Comparison of ENCODE assay signal across 19 cellular contexts in the genomic region with DNA sequence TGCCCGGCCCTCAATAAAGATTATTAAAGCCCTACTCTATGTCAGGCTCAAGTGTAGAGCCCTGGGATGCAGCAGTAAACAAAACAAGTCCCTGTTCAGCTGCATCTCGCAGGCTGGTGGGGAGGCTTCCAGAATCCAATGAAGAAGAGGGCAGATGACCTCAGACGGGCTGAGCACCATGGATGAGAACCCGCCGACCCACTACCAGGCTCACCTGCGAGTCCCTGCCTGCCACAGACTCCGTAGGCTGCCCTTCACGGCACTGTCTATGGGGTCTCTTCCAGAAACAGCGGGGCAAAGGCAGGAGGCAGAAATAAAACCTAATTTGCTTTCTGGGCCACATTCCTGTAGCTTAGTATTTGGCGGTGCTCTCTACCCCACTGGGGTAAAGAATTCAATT. TPM values are rescaled to one million over a fixed set of nuclear protein-coding genes. Genes with fewer than 3 reads are reported as not detected.
DNase-seq lines count a peak whose midpoint lies in the region; ATAC-seq, FAIRE-seq and TF ChIP-seq lines count a peak whose summit lies in the region.
"Had no signal": no experiment of that assay in that cellular context is flagged by ENCODE, and none has a peak within 500 bp of the region (broad histone marks: within the 10 kb centered on the region; RNA-seq: fewer than 3 reads in every experiment).

No MANE protein-coding gene starts in this region.

- H3K4me3 ChIP-seq in DND-41 (ENCODE audit: low read depth in 1 of 2, low read length in 2 of 2) (no peak overlapping the region), MM.1S (ENCODE audit: low read length) (peak overlapping the region; percentile 19; the same call in 1 of the 2 replicates), SU-DHL-6 (ENCODE audit: insufficient read depth, low read length, poor library complexity, severe bottlenecking) (no peak overlapping the region), spleen (no peak overlapping the region), aorta (ENCODE audit: low read length in 2 of 2) (no peak overlapping the region)
- H3K4me3 ChIP-seq: GM23248 had no signal

- 85 to 95% (median 90%) methylated on average over 8 to 10 of the region's 10 CpGs for WGBS in spleen, 5 donors
- WGBS in aorta, 2 donors = 93 to 95% methylated on average over 10 of the region's 10 CpGs

- H3K36me3 ChIP-seq in DND-41 (ENCODE audit: insufficient read depth, low read length) (no peaks in the 10 kb centered on the region), MM.1S (replicated peaks; ENCODE audit: insufficient read depth, low read length) (no peaks in the 10 kb centered on the region), SU-DHL-6 (ENCODE audit: low read length) (no peaks in the 10 kb centered on the region), spleen (peaks cover 0 to 7% (median 0%) of the 10 kb centered on the region in 6 donors), aorta (ENCODE audit: control insufficient read depth in 1 of 2, insufficient read depth in 2 of 2, low read length in 1 of 2) (no peaks in the 10 kb centered on the region)

- no peak overlapping the region for H3K9ac ChIP-seq in DND-41 (ENCODE audit: low read depth, low read length)
- peak overlapping the region; percentile 62; the same call in 1 of the 2 replicates for H3K9ac ChIP-seq in MM.1S (ENCODE audit: low read length)
- peak overlapping the region; percentile 45 for H3K9ac ChIP-seq in SU-DHL-6 (ENCODE audit: low read length)
- H3K9ac ChIP-seq: GM23248 had no signal

- no peaks in the 10 kb centered on the region for H3K9me3 ChIP-seq in DND-41 (ENCODE audit: insufficient read depth, low read length, severe bottlenecking)
- H3K9me3 ChIP-seq in MM.1S (replicated peaks; ENCODE audit: insufficient read depth, low read length) = no peaks in the 10 kb centered on the region
- H3K9me3 ChIP-seq in SU-DHL-6 (ENCODE audit: insufficient read depth, low read length) = no peaks in the 10 kb centered on the region
- no peaks in the 10 kb centered on the region for H3K9me3 ChIP-seq in spleen
- no peaks in the 10 kb centered on the region for H3K9me3 ChIP-seq in aorta (ENCODE audit: control insufficient read depth, low read length)

- H4K20me1 ChIP-seq in DND-41 (ENCODE audit: insufficient read depth, low read length) (no peaks in the 10 kb centered on the region), MM.1S (ENCODE audit: insufficient read depth, low read length) (no peaks in the 10 kb centered on the region), SU-DHL-6 (ENCODE audit: low read depth, low read length) (no peaks in the 10 kb centered on the region)

- H3K9me2 ChIP-seq in MM.1S (replicated peaks; ENCODE audit: insufficient read depth, low read length) = no peaks in the 10 kb centered on the region
- no peaks in the 10 kb centered on the region for H3K9me2 ChIP-seq in SU-DHL-6 (replicated peaks; ENCODE audit: insufficient read depth, low read length)

- no peaks in the 10 kb centered on the region for H3K27me3 ChIP-seq in DND-41 (ENCODE audit: insufficient read depth, low read length, poor library complexity)
- no peaks in the 10 kb centered on the region for H3K27me3 ChIP-seq in MM.1S (replicated peaks; ENCODE audit: insufficient read depth, low read length)
- H3K27me3 ChIP-seq in SU-DHL-6 (ENCODE audit: low read length) = no peaks in the 10 kb centered on the region
- H3K27me3 ChIP-seq in spleen (replicated peaks in 1 of 7) = no peaks in the 10 kb centered on the region
- H3K27me3 ChIP-seq in aorta (ENCODE audit: control insufficient read depth in 1 of 2, insufficient read depth in 2 of 2, low read length in 1 of 2) = no peaks in the 10 kb centered on the region

- H3K4me2 ChIP-seq in DND-41 (ENCODE audit: insufficient read depth, low read length) (no peak overlapping the region), MM.1S (ENCODE audit: low read depth, low read length) (peak overlapping the region; percentile 82), SU-DHL-6 (ENCODE audit: low read depth, low read length, poor library complexity, severe bottlenecking) (peak overlapping the region; percentile 58)

- TF ChIP-seq POLR2A in spleen (IDR thresholded peaks at IDR 0.05) (no peak), GM12892 (IDR thresholded peaks at IDR 0.05; ENCODE audit: low read depth, low read length) (no peak)

- H3K79me2 ChIP-seq in DND-41 (ENCODE audit: insufficient read depth, low read length) (no peaks in the 10 kb centered on the region), MM.1S (ENCODE audit: low read length) (peaks cover 84% of the 10 kb centered on the region), SU-DHL-6 (ENCODE audit: insufficient read depth, low read length) (peaks cover 20% of the 10 kb centered on the region; the same call in 1 of the 2 replicates)

- DNase-seq in DND-41 (no peak), MM.1S (no peak), spleen (peak; percentile 46), cardiac septum (ENCODE audit: low spot score) (no peak), aorta (no peak), GM12892 (ENCODE audit: insufficient read length) (no peak)
- DNase-seq: C1 segment of cervical spinal cord; Calu3; CD4-positive, alpha-beta T cell; DMS 273 treated with DMSO at 0.1 percent for 48 hours; EL; GM23248; H7; KG1 had no signal

- ATAC-seq in DND-41 (ENCODE audit: insufficient read depth, low read depth) = no peak
- no peak for ATAC-seq in aorta (ENCODE audit: low FRiP score)
- no peak for ATAC-seq in GM18520 (IDR thresholded peaks at IDR 0.05; ENCODE audit: unreplicated experiment)

- H2AFZ ChIP-seq in DND-41 (ENCODE audit: low read depth, low read length) = no peak overlapping the region
- no peak overlapping the region for H2AFZ ChIP-seq in MM.1S (ENCODE audit: low read length)
- H2AFZ ChIP-seq in SU-DHL-6 (ENCODE audit: low read depth, low read length, severe bottlenecking) = no peak overlapping the region
- H2AFZ ChIP-seq: GM23248 had no signal

- FAIRE-seq in GM12892 (lab: Jason Lieb, UNC) = no peak
- FAIRE-seq: G401.6, GM12891 had no signal

- intact Hi-C loops in spleen (cut with DNase I; ENCODE audit: low total_unique reads) = no loop called here
- intact Hi-C loops in cardiac septum (cut with DNase I) = no loop called here
- intact Hi-C loops in aorta (cut with DNase I) = no loop called here

- H3K4me1 ChIP-seq in DND-41 (ENCODE audit: insufficient read depth, low read length) (peaks cover 67% of the 10 kb centered on the region), MM.1S (ENCODE audit: low read length) (peaks cover 98% of the 10 kb centered on the region), spleen (peaks cover 34 to 100% (median 86%) of the 10 kb centered on the region in 6 donors), aorta (ENCODE audit: control insufficient read depth in 1 of 2, insufficient read depth in 2 of 2, low read length in 2 of 2) (no peaks in the 10 kb centered on the region)

- H3F3A ChIP-seq in MM.1S (ENCODE audit: insufficient read depth, low read length) = peaks cover 100% of the 10 kb centered on the region
- H3F3A ChIP-seq in SU-DHL-6 (ENCODE audit: insufficient read depth) = peaks cover 45% of the 10 kb centered on the region

- TF ChIP-seq CTCF in DND-41 (IDR thresholded peaks at IDR 0.05; ENCODE audit: borderline replicate concordance, extremely low read depth, low read length, poor library complexity, severe bottlenecking) (no peak), MM.1S (IDR thresholded peaks at IDR 0.05; ENCODE audit: low read length) (no peak), SU-DHL-6 (IDR thresholded peaks at IDR 0.05; ENCODE audit: insufficient read depth, low read length, poor library complexity, severe bottlenecking) (no peak), spleen (IDR thresholded peaks at IDR 0.05 in 8 of 11, conservative IDR thresholded peaks at IDR 0.05 in 3 of 11) (no peak)

- H3K27ac ChIP-seq in DND-41 (ENCODE audit: low read length) = peak overlapping the region; percentile 84
- peak overlapping the region; percentile 97 for H3K27ac ChIP-seq in MM.1S (ENCODE audit: low read length)
- peak overlapping the region; percentile 95 for H3K27ac ChIP-seq in SU-DHL-6 (ENCODE audit: low read depth, low read length)
- peak overlapping the region in 3 of 8 donors; percentile 44 to 52 (median 51) for H3K27ac ChIP-seq in spleen
- no peak overlapping the region for H3K27ac ChIP-seq in aorta (ENCODE audit: low read depth in 1 of 2, low read length in 2 of 2)
- H3K27ac ChIP-seq: GM23248 had no signal

RNA-seq across cellular contexts. Expression of a gene that starts 22.7 kb away (rescaled TPM):
- 100 to 1,000 TPM in 6 of 7 donors, 10 to 100 TPM in 1; 78.3 to 133 (median 107) TPM for total RNA-seq in spleen
- 10 to 100 TPM in 1 of 3 donors, 1 to 10 TPM in 2; 6.1 to 10.6 (median 6.3) TPM for polyA plus RNA-seq in spleen
- 5.4 TPM for total RNA-seq in cardiac septum
- total RNA-seq in aorta = 10 to 100 TPM; 39.9 to 43.8 TPM
- 10 to 100 TPM in 1 of 2 donors, 1 to 10 TPM in 1; 4.5 to 10.1 TPM for polyA plus RNA-seq in aorta
- polyA plus RNA-seq in GM12892 (2012; ENCODE audit: missing spikeins) = 1.1 TPM
- total RNA-seq: HT-29 had no signal

Comparison
In these comparisons a context has a peak if more than half of its experiments do, and no peak if none do; other contexts are left out.
1. H3K27ac ChIP-seq: peak in DND-41 (single experiment), MM.1S (single experiment) and SU-DHL-6 (single experiment); none in aorta (0 of 2).